8 cellular contexts compared by ENCODE assay signal in genomic region chr7:144355176-144355822, GRCh38. TPM values are rescaled to one million over a fixed set of nuclear protein-coding genes. Genes with fewer than 3 reads are reported as not detected.
DNase-seq lines count a peak whose midpoint lies in the region; ATAC-seq and TF ChIP-seq lines count a peak whose summit lies in the region.
"Not testable (repeated sequence)": the region's sequence is repeated elsewhere in the genome, so short reads cannot be mapped to it uniquely, and the experiment has no call there.

TSS of gene ARHGEF5 (plus strand) at chr7:144355402. CDS start at chr7:144362670, 7,268 bp downstream.

- not testable (repeated sequence) for H3K36me3 Mint-ChIP-seq in activated CD8-positive, alpha-beta T cell treated with anti-CD3 and anti-CD28 coated beads, Interleukin-2, amount 10 ng/mL, durations not matched to agents 7 days and 5 days (ENCODE audit: low read depth); endothelial cell (ENCODE audit: low read depth, unreplicated experiment)

- not testable (repeated sequence) for H3K27me3 Mint-ChIP-seq in activated CD8-positive, alpha-beta T cell treated with anti-CD3 and anti-CD28 coated beads, Interleukin-2, amount 10 ng/mL, durations not matched to agents 7 days and 5 days (ENCODE audit: low read depth); endothelial cell (ENCODE audit: unreplicated experiment); stimulated activated naive CD8-positive, alpha-beta T cell treated with anti-CD3 and anti-CD28 coated beads, Interleukin-15, amount 100 ng/mL, for 72 hours

- WGBS in lung, 2 donors, result no CpG with 5 or more reads among the region's 50 CpGs

- not testable (repeated sequence) for H3K9me3 ChIP-seq in lung (ENCODE audit: control insufficient read depth in 2 of 2, insufficient read depth in 1 of 2, low read length in 1 of 2)

- not testable (repeated sequence) for H3K27ac ChIP-seq in lung (ENCODE audit: low read depth in 1 of 2, low read length in 1 of 2)

- CTCF ChIA-PET in activated CD8-positive, alpha-beta T cell treated with anti-CD3 and anti-CD28 coated beads, Interleukin-2, amount 10 ng/mL, durations not matched to agents 7 days and 5 days (lab: Charles Lee), result not testable (repeated sequence)

- H3K36me3 ChIP-seq in lung (ENCODE audit: control insufficient read depth in 2 of 2, insufficient read depth in 2 of 2, low read length in 2 of 2), result not testable (repeated sequence)

- H3K4me3 Mint-ChIP-seq in activated CD8-positive, alpha-beta T cell treated with anti-CD3 and anti-CD28 coated beads, Interleukin-2, amount 10 ng/mL, durations not matched to agents 7 days and 5 days, result peak within 1 kb of the TSS; percentile 84
- peak within 1 kb of the TSS; percentile 93 for H3K4me3 Mint-ChIP-seq in endothelial cell (ENCODE audit: unreplicated experiment)
- peak within 1 kb of the TSS; percentile 83 to 93 for H3K4me3 Mint-ChIP-seq in stimulated activated naive CD8-positive, alpha-beta T cell treated with anti-CD3 and anti-CD28 coated beads, Interleukin-15, amount 100 ng/mL, for 72 hours

- not testable (repeated sequence) for DNase-seq in activated CD8-positive, alpha-beta T cell treated with anti-CD3 and anti-CD28 coated beads, Interleukin-2, amount 10 ng/mL, durations not matched to agents 7 days and 5 days; endothelial cell (ENCODE audit: low spot score); lung (ENCODE audit: low spot score); stimulated activated naive CD8-positive, alpha-beta T cell treated with anti-CD3 and anti-CD28 coated beads, Interleukin-15, amount 100 ng/mL, for 72 hours

- POLR2A ChIA-PET in activated CD8-positive, alpha-beta T cell treated with anti-CD3 and anti-CD28 coated beads, Interleukin-2, amount 10 ng/mL, durations not matched to agents 7 days and 5 days (lab: Charles Lee), result not testable (repeated sequence)

- H3K4me3 ChIP-seq in lung, result not testable (repeated sequence)

- not testable (repeated sequence) for H3K4me1 ChIP-seq in lung (ENCODE audit: control insufficient read depth in 2 of 2, insufficient read depth in 2 of 2, low read length in 2 of 2)

- H3K27ac Mint-ChIP-seq in activated CD8-positive, alpha-beta T cell treated with anti-CD3 and anti-CD28 coated beads, Interleukin-2, amount 10 ng/mL, durations not matched to agents 7 days and 5 days, result peak within 1 kb of the TSS; percentile 89
- peak within 1 kb of the TSS; percentile 91 for H3K27ac Mint-ChIP-seq in endothelial cell (ENCODE audit: unreplicated experiment)
- H3K27ac Mint-ChIP-seq in stimulated activated naive CD8-positive, alpha-beta T cell treated with anti-CD3 and anti-CD28 coated beads, Interleukin-15, amount 100 ng/mL, for 72 hours, result peak within 1 kb of the TSS; percentile 89 to 95

- H3K9me3 Mint-ChIP-seq in activated CD8-positive, alpha-beta T cell treated with anti-CD3 and anti-CD28 coated beads, Interleukin-2, amount 10 ng/mL, durations not matched to agents 7 days and 5 days (ENCODE audit: insufficient read depth); endothelial cell (ENCODE audit: unreplicated experiment); stimulated activated naive CD8-positive, alpha-beta T cell treated with anti-CD3 and anti-CD28 coated beads, Interleukin-15, amount 100 ng/mL, for 72 hours: not testable (repeated sequence)

- not testable (repeated sequence) for TF ChIP-seq POLR2A in GM18505 (IDR thresholded peaks at IDR 0.05; ENCODE audit: borderline replicate concordance, extremely low read depth, insufficient read depth, insufficient read length)

- H3K27me3 ChIP-seq in lung (ENCODE audit: control insufficient read depth, insufficient read depth), result not testable (repeated sequence)

- ATAC-seq in GM18505 (IDR thresholded peaks at IDR 0.05; ENCODE audit: unreplicated experiment) (peak; percentile 67), GM21390 (IDR thresholded peaks at IDR 0.05; ENCODE audit: unreplicated experiment) (peak; percentile 68), HG02885 (IDR thresholded peaks at IDR 0.05; ENCODE audit: poor library complexity, unreplicated experiment) (peak; percentile 77), HG03558 (IDR thresholded peaks at IDR 0.05; ENCODE audit: extremely low read depth, unreplicated experiment) (peak; percentile 56), lung (ENCODE audit: insufficient read depth, low FRiP score) (peak; percentile 93)
- peak; percentile 87 for ATAC-seq in activated CD8-positive, alpha-beta T cell treated with anti-CD3 and anti-CD28 coated beads, Interleukin-2, amount 10 ng/mL, durations not matched to agents 7 days and 5 days
- peak; percentile 84 for ATAC-seq in stimulated activated naive CD8-positive, alpha-beta T cell treated with anti-CD3 and anti-CD28 coated beads, Interleukin-15, amount 100 ng/mL, for 72 hours

- peaks cover 15% of the 10 kb centered on the region for H3K4me1 Mint-ChIP-seq in activated CD8-positive, alpha-beta T cell treated with anti-CD3 and anti-CD28 coated beads, Interleukin-2, amount 10 ng/mL, durations not matched to agents 7 days and 5 days (ENCODE audit: low read depth)
- not testable (repeated sequence) for H3K4me1 Mint-ChIP-seq in endothelial cell (ENCODE audit: unreplicated experiment); stimulated activated naive CD8-positive, alpha-beta T cell treated with anti-CD3 and anti-CD28 coated beads, Interleukin-15, amount 100 ng/mL, for 72 hours

- TF ChIP-seq CTCF in endothelial cell (IDR thresholded peaks at IDR 0.05; ENCODE audit: unreplicated experiment); lung (IDR thresholded peaks at IDR 0.05; ENCODE audit: control extremely low read depth, extremely low read depth): not testable (repeated sequence)

RNA-seq across cellular contexts. Expression of gene ARHGEF5, which starts in this region (rescaled TPM):
- 1 to 10 TPM; 8.2 to 10.0 TPM for total RNA-seq in activated CD8-positive, alpha-beta T cell treated with anti-CD3 and anti-CD28 coated beads, Interleukin-2, amount 10 ng/mL, durations not matched to agents 7 days and 5 days
- total RNA-seq in endothelial cell (ENCODE audit: unreplicated experiment) (11.9 TPM), lung (10 to 100 TPM; 21.7 to 27.1 TPM)
- polyA plus RNA-seq in lung, result 1 to 10 TPM; 4.5 to 9.6 TPM
